Comparison of ENCODE assay signal across 1 cellular context in the genomic region with DNA sequence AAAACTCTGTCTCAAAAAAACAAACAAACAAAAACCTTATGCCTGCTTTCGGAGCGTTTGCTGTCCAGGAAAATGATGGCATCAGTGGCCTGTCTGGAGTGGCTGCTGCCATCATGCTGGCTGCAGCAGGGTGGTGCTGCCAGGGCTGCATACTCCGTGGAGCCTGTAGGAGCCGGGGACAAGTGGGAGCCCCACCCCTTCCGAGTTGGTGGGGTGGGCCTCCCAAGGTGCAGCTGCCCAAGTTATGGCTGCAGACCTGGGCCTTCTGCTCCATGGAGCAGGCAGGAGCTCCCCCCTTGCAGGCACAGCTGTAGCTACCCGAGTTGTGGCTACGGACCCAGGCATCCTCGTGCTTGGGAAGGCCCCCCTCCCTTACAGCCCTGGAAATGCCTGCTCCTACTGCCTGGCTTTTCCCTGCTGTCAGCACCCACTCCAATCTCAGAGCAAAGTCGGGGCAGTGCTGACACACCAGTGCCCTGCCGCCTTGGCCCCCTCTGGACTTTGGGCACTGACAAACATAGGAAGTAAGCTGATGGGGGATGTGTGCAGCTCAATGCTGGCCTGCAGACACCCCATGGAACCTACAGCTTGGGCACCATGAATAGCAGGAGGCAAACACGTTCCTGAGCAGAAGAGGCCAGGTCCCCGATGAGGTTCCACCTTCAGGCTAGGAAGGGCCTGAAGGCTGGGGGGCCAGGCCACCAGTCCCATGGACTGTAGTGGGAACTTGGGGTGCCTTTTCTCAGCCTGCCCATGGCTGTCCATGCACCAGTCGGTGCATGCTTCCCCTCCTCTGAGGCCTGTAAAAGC.
TF ChIP-seq lines count a peak whose summit lies in the region.

No MANE protein-coding gene starts in this region.

TF ChIP-seq in HepG2, 621 proteins besides CTCF, POLR2A, EP300 and RAD21 (continued from another document and continues in another):
- TF ChIP-seq PTBP1 (IDR thresholded peaks at IDR 0.05; ENCODE audit: low read depth, low read length, poor library complexity, severe bottlenecking) (no peak), MTA1 (CRISPR knock-in tag; IDR thresholded peaks at IDR 0.05; ENCODE audit: borderline replicate concordance) (peak; percentile 85; the same call in 1 of the 2 replicates), ZNF17 (CRISPR knock-in tag; IDR thresholded peaks at IDR 0.05) (no peak), GFI1 (CRISPR knock-in tag; IDR thresholded peaks at IDR 0.05; ENCODE audit: borderline replicate concordance) (peak; percentile 84), NFATC3 (CRISPR knock-in tag; IDR thresholded peaks at IDR 0.05) (no peak), ZNF761 (CRISPR knock-in tag; conservative IDR thresholded peaks at IDR 0.05) (peak; percentile 85; the same call in 1 of the 2 replicates), ZNF891 (CRISPR knock-in tag; IDR thresholded peaks at IDR 0.05) (no peak), TFE3 (CRISPR knock-in tag; IDR thresholded peaks at IDR 0.05) (peak; percentile 20; the same call in 1 of the 2 replicates), MYNN (CRISPR knock-in tag; IDR thresholded peaks at IDR 0.05; ENCODE audit: low read depth) (no peak), REPIN1 (CRISPR knock-in tag; IDR thresholded peaks at IDR 0.05; ENCODE audit: borderline replicate concordance, low read depth) (no peak), ZNF788 (CRISPR knock-in tag; IDR thresholded peaks at IDR 0.05; ENCODE audit: borderline replicate concordance) (peak; percentile 58; the same call in 1 of the 2 replicates), ZNF543 (CRISPR knock-in tag; IDR thresholded peaks at IDR 0.05) (no peak), MTF1 (CRISPR knock-in tag; IDR thresholded peaks at IDR 0.05) (no peak), PCBP2 (optimal IDR thresholded peaks at IDR 0.05; ENCODE audit: low read depth, low read length, poor library complexity, severe bottlenecking) (no peak), TOE1 (CRISPR knock-in tag; IDR thresholded peaks at IDR 0.05) (no peak), BCL6 (CRISPR knock-in tag; IDR thresholded peaks at IDR 0.05) (peak; percentile 86), THAP9 (CRISPR knock-in tag; IDR thresholded peaks at IDR 0.05; ENCODE audit: borderline replicate concordance) (peak; percentile 84; the same call in 1 of the 2 replicates), ZNF747 (CRISPR knock-in tag; IDR thresholded peaks at IDR 0.05; ENCODE audit: borderline replicate concordance) (0 out of 2 replicates have a peak, but pooled peaks have one; percentile 38), MBD4 (IDR thresholded peaks at IDR 0.05; ENCODE audit: borderline replicate concordance, low read length) (no peak), HNRNPLL (IDR thresholded peaks at IDR 0.05; ENCODE audit: low read depth, low read length, poor library complexity, severe bottlenecking) (peak; percentile 32), STAG1 (CRISPR knock-in tag; IDR thresholded peaks at IDR 0.05) (no peak), SKI (IDR thresholded peaks at IDR 0.05; ENCODE audit: partially characterized antibody) (no peak), PRDM15 (CRISPR knock-in tag; IDR thresholded peaks at IDR 0.05) (no peak), SAP130 (CRISPR knock-in tag; IDR thresholded peaks at IDR 0.05; ENCODE audit: low read depth) (peak; percentile 66), SMAD9 (CRISPR knock-in tag; IDR thresholded peaks at IDR 0.05) (no peak), HOXA3 (CRISPR knock-in tag; IDR thresholded peaks at IDR 0.05) (peak; percentile 76; the same call in 1 of the 2 replicates), SP4 (CRISPR knock-in tag; IDR thresholded peaks at IDR 0.05) (peak; percentile 49)
- TF ChIP-seq, protein P1, sequence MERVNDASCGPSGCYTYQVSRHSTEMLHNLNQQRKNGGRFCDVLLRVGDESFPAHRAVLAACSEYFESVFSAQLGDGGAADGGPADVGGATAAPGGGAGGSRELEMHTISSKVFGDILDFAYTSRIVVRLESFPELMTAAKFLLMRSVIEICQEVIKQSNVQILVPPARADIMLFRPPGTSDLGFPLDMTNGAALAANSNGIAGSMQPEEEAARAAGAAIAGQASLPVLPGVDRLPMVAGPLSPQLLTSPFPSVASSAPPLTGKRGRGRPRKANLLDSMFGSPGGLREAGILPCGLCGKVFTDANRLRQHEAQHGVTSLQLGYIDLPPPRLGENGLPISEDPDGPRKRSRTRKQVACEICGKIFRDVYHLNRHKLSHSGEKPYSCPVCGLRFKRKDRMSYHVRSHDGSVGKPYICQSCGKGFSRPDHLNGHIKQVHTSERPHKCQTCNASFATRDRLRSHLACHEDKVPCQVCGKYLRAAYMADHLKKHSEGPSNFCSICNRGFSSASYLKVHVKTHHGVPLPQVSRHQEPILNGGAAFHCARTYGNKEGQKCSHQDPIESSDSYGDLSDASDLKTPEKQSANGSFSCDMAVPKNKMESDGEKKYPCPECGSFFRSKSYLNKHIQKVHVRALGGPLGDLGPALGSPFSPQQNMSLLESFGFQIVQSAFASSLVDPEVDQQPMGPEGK (CRISPR knock-in tag; IDR thresholded peaks at IDR 0.05): peak; percentile 95
- TF ChIP-seq, protein P2, sequence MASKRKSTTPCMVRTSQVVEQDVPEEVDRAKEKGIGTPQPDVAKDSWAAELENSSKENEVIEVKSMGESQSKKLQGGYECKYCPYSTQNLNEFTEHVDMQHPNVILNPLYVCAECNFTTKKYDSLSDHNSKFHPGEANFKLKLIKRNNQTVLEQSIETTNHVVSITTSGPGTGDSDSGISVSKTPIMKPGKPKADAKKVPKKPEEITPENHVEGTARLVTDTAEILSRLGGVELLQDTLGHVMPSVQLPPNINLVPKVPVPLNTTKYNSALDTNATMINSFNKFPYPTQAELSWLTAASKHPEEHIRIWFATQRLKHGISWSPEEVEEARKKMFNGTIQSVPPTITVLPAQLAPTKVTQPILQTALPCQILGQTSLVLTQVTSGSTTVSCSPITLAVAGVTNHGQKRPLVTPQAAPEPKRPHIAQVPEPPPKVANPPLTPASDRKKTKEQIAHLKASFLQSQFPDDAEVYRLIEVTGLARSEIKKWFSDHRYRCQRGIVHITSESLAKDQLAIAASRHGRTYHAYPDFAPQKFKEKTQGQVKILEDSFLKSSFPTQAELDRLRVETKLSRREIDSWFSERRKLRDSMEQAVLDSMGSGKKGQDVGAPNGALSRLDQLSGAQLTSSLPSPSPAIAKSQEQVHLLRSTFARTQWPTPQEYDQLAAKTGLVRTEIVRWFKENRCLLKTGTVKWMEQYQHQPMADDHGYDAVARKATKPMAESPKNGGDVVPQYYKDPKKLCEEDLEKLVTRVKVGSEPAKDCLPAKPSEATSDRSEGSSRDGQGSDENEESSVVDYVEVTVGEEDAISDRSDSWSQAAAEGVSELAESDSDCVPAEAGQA (IDR thresholded peaks at IDR 0.05; ENCODE audit: low read depth): no peak
- TF ChIP-seq, protein P2 (CRISPR knock-in tag; IDR thresholded peaks at IDR 0.05; ENCODE audit: borderline replicate concordance): no peak
- TF ChIP-seq, protein P3, sequence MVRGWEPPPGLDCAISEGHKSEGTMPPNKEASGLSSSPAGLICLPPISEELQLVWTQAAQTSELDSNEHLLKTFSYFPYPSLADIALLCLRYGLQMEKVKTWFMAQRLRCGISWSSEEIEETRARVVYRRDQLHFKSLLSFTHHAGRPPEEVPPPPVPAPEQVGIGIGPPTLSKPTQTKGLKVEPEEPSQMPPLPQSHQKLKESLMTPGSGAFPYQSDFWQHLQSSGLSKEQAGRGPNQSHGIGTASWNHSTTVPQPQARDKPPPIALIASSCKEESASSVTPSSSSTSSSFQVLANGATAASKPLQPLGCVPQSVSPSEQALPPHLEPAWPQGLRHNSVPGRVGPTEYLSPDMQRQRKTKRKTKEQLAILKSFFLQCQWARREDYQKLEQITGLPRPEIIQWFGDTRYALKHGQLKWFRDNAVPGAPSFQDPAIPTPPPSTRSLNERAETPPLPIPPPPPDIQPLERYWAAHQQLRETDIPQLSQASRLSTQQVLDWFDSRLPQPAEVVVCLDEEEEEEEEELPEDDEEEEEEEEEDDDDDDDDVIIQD (CRISPR knock-in tag; IDR thresholded peaks at IDR 0.05; ENCODE audit: low read depth): peak; percentile 72
- TF ChIP-seq, protein P4, sequence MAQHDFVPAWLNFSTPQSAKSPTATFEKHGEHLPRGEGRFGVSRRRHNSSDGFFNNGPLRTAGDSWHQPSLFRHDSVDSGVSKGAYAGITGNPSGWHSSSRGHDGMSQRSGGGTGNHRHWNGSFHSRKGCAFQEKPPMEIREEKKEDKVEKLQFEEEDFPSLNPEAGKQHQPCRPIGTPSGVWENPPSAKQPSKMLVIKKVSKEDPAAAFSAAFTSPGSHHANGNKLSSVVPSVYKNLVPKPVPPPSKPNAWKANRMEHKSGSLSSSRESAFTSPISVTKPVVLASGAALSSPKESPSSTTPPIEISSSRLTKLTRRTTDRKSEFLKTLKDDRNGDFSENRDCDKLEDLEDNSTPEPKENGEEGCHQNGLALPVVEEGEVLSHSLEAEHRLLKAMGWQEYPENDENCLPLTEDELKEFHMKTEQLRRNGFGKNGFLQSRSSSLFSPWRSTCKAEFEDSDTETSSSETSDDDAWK (CRISPR knock-in tag; IDR thresholded peaks at IDR 0.05): no peak
- TF ChIP-seq, protein P5, sequence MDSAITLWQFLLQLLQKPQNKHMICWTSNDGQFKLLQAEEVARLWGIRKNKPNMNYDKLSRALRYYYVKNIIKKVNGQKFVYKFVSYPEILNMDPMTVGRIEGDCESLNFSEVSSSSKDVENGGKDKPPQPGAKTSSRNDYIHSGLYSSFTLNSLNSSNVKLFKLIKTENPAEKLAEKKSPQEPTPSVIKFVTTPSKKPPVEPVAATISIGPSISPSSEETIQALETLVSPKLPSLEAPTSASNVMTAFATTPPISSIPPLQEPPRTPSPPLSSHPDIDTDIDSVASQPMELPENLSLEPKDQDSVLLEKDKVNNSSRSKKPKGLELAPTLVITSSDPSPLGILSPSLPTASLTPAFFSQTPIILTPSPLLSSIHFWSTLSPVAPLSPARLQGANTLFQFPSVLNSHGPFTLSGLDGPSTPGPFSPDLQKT (CRISPR knock-in tag; IDR thresholded peaks at IDR 0.05; ENCODE audit: borderline replicate concordance): no peak
